28 cellular contexts compared by ENCODE assay signal in the genomic region with DNA sequence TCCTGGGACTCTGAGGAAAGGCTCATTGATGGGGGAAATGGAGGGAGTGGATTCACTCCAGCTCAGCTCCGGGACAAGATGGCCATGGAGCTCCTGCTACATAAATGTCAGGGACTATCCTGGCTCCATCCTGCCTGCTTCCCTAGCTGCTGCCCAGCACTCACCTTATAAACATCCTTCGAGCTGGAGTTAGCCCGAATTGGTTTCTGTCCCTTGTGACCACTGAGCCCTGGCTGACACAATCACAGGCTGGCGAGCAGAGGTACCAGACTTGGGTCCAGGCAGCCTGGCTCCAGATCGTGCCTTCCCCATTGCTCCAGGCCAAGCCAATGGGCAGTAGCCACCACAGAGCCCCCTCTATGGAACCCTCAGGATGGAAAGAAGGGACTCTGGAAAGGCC.
"Had no signal": no experiment of that assay in that cellular context is flagged by ENCODE, and none has a peak within 500 bp of the region (broad histone marks: within the 10 kb centered on the region; RNA-seq: fewer than 3 reads in every experiment).

No MANE protein-coding gene starts in this region.

- H3K36me3 ChIP-seq: brain microvascular endothelial cell, breast epithelium, WERI-Rb-1 had no signal

- H3K4me1 ChIP-seq: body of pancreas, breast epithelium had no signal

- H3K27me3 ChIP-seq: body of pancreas, brain microvascular endothelial cell, breast epithelium had no signal

- H3K9me3 ChIP-seq: body of pancreas, breast epithelium had no signal

- H3K4me3 ChIP-seq: body of pancreas, breast epithelium had no signal

- H3K27ac ChIP-seq: body of pancreas, brain microvascular endothelial cell, breast epithelium, WERI-Rb-1 had no signal

- DNase-seq: activated CD4-positive, alpha-beta memory T cell treated with anti-CD3 and anti-CD28 coated beads, Interleukin-2, amount 10 ng/mL, durations not matched to agents 7 days and 5 days; activated CD4-positive, alpha-beta T cell treated with anti-CD3 and anti-CD28 coated beads for 1 hour; activated CD4-positive, alpha-beta T cell treated with anti-CD3 and anti-CD28 coated beads for 36 hours; activated CD4-positive, alpha-beta T cell treated with anti-CD3 and anti-CD28 coated beads for 48 hours; activated CD4-positive, alpha-beta T cell treated with anti-CD3 and anti-CD28 coated beads, Interleukin-2, amount 10 ng/mL, durations not matched to agents 7 days and 5 days; activated CD4-positive, alpha-beta T cell treated with anti-CD3 and anti-CD28 coated beads, Interleukin-2, amount 50 U/mL, for 48 hours; activated CD4-positive, CD25-positive, alpha-beta regulatory T cell; activated CD8-positive, alpha-beta memory T cell treated with anti-CD3 and anti-CD28 coated beads for 24 hours; activated CD8-positive, alpha-beta memory T cell treated with anti-CD3 and anti-CD28 coated beads, Interleukin-2, amount 10 ng/mL, durations not matched to agents 7 days and 5 days; activated CD8-positive, alpha-beta memory T cell treated with anti-CD3 and anti-CD28 coated beads, Interleukin-2, amount 50 U/mL, for 48 hours; activated CD8-positive, alpha-beta T cell treated with anti-CD3 and anti-CD28 coated beads, Interleukin-2, amount 10 ng/mL, durations not matched to agents 7 days and 5 days; activated effector memory CD4-positive, alpha-beta T cell treated with Interleukin-2 at 50 U/mL for 16 hours; activated gamma-delta T cell; activated naive CD4-positive, alpha-beta T cell treated with anti-CD3 and anti-CD28 coated beads, Interleukin-2, amount 10 ng/mL, durations not matched to agents 7 days and 5 days; activated naive CD4-positive, alpha-beta T cell treated with Interleukin-2 at 50 U/mL for 16 hours; activated naive CD8-positive, alpha-beta T cell treated with anti-CD3 and anti-CD28 coated beads, Interleukin-2, amount 10 ng/mL, durations not matched to agents 7 days and 5 days; activated naive CD8-positive, alpha-beta T cell treated with anti-CD3 and anti-CD28 coated beads, Interleukin-2, amount 50 U/mL, for 24 hours; activated T-cell treated with anti-CD3 and anti-CD28 coated beads, Interleukin-2, amount 50 U/mL, for 24 hours; activated T-cell treated with anti-CD3 and anti-CD28 coated beads, Interleukin-2, amount 50 U/mL, for 48 hours; aorta; body of pancreas; brain microvascular endothelial cell; central memory CD4-positive, alpha-beta T cell; T-helper 1 cell; T-helper 2 cell; T-helper 9 cell; WERI-Rb-1 had no signal
